22 cellular contexts compared by ENCODE assay signal in the genomic region with DNA sequence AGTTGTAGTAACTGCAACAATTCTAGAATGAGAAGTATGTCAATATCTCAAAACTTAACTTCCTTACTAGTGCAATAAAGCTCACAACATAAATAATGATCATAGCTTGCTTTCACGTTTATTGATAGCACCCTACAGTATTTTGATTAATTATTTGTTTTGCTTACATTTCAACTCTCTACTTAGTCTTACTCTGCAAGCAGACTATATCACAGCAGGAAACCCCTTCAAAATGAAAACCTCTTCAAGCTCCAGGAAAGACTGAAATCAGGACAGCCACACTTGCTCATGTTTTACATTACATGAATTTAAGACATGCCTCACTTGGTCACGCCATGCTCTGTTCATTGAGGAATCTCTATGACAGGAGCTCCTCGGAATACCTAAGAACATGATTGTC. TPM values are rescaled to one million over a fixed set of nuclear protein-coding genes. Genes with fewer than 3 reads are reported as not detected.
A peak's percentile ranks its signal among the peaks of the same experiment; 100 is the strongest.
DNase-seq lines count a peak whose midpoint lies in the region; ATAC-seq and TF ChIP-seq lines count a peak whose summit lies in the region.
"Had no signal": no experiment of that assay in that cellular context is flagged by ENCODE, and none has a peak within 500 bp of the region (broad histone marks: within the 10 kb centered on the region; RNA-seq: fewer than 3 reads in every experiment).

No MANE protein-coding gene starts in this region.

- H3K9me3 ChIP-seq in CD4-positive, alpha-beta T cell (ENCODE audit: control insufficient read depth, low read length): no peaks in the 10 kb centered on the region
- H3K9me3 ChIP-seq in Loucy (ENCODE audit: insufficient read depth, low read depth, low read length) (no peaks in the 10 kb centered on the region), osteoblast (ENCODE audit: low read depth, low read length) (no peaks in the 10 kb centered on the region)
- H3K9me3 ChIP-seq: BE2C, MG63 had no signal

- H3K9me3 Mint-ChIP-seq in T-helper 2 cell treated with Interferon-gamma antibody and Interleukin-4, amounts not matched to agents 5 μg/mL and 100 μg/mL, for 36 hours: no peaks in the 10 kb centered on the region
- H3K9me3 Mint-ChIP-seq in CD4-positive, alpha-beta T cell: no peaks in the 10 kb centered on the region
- H3K9me3 Mint-ChIP-seq in brain: peaks cover 0 to 3% (median 0%) of the 10 kb centered on the region in 5 experiments
- H3K9me3 Mint-ChIP-seq: CD8-positive, alpha-beta T cell; HFFc6 had no signal

- H3K4me1 Mint-ChIP-seq in T-helper 2 cell treated with Interferon-gamma antibody and Interleukin-4, amounts not matched to agents 5 μg/mL and 100 μg/mL, for 36 hours (ENCODE audit: low read depth): peaks cover 19% of the 10 kb centered on the region
- H3K4me1 Mint-ChIP-seq in CD4-positive, alpha-beta T cell (ENCODE audit: low read depth): peaks cover 53% of the 10 kb centered on the region
- H3K4me1 Mint-ChIP-seq in brain: peaks cover 68% of the 10 kb centered on the region

- no peak overlapping the region for H3K27ac ChIP-seq in CD4-positive, alpha-beta T cell (ENCODE audit: low read depth, low read length)
- H3K27ac ChIP-seq in osteoblast (ENCODE audit: low read depth, low read length): no peak overlapping the region
- H3K27ac ChIP-seq: SK-N-MC had no signal

- H2AFZ ChIP-seq in Loucy (ENCODE audit: low read length) (no peak overlapping the region), osteoblast (ENCODE audit: low read length) (no peak overlapping the region)

- peak overlapping the region; percentile 92 for H3K4me2 ChIP-seq in Loucy (ENCODE audit: low read depth, low read length, poor library complexity, severe bottlenecking)
- H3K4me2 ChIP-seq in osteoblast (ENCODE audit: insufficient read depth, low read length): no peak overlapping the region

- no peak for ATAC-seq in CD4-positive, alpha-beta T cell (ENCODE audit: poor library complexity)
- ATAC-seq in HG03469 (IDR thresholded peaks at IDR 0.05; ENCODE audit: unreplicated experiment): no peak
- ATAC-seq: CD8-positive, alpha-beta T cell had no signal

- H3K79me2 ChIP-seq in Loucy (ENCODE audit: insufficient read depth, low read length) (peaks cover 80% of the 10 kb centered on the region), osteoblast (ENCODE audit: insufficient read depth, low read length) (peaks cover 82% of the 10 kb centered on the region)

- H3K9ac ChIP-seq in Loucy (ENCODE audit: low read depth, low read length, poor library complexity, severe bottlenecking): peak overlapping the region; percentile 95

- H4K20me1 ChIP-seq in Loucy (ENCODE audit: insufficient read depth, low read length, poor library complexity, severe bottlenecking) (peaks cover 63% of the 10 kb centered on the region), osteoblast (ENCODE audit: insufficient read depth, low read length) (peaks cover 21% of the 10 kb centered on the region)

- no peaks in the 10 kb centered on the region for H3K27me3 Mint-ChIP-seq in T-helper 2 cell treated with Interferon-gamma antibody and Interleukin-4, amounts not matched to agents 5 μg/mL and 100 μg/mL, for 36 hours (ENCODE audit: low read depth)
- no peaks in the 10 kb centered on the region for H3K27me3 Mint-ChIP-seq in CD4-positive, alpha-beta T cell
- no peaks in the 10 kb centered on the region for H3K27me3 Mint-ChIP-seq in brain

- H3K4me3 ChIP-seq in Loucy (ENCODE audit: low read length, poor library complexity, severe bottlenecking) (peak overlapping the region; percentile 35), osteoblast (ENCODE audit: insufficient read depth, low read length) (no peak overlapping the region)
- H3K4me3 ChIP-seq: MG63, SK-N-MC had no signal

- H3K4me1 ChIP-seq in Loucy (ENCODE audit: insufficient read depth, low read length, poor library complexity, severe bottlenecking) (peaks cover 33% of the 10 kb centered on the region), osteoblast (ENCODE audit: insufficient read depth, low read length) (peaks cover 21% of the 10 kb centered on the region)
- H3K4me1 ChIP-seq: BE2C had no signal

- H3K36me3 ChIP-seq in Loucy (ENCODE audit: insufficient read depth, low read length) (peaks cover 3% of the 10 kb centered on the region; the same call in 1 of the 2 replicates), osteoblast (ENCODE audit: insufficient read depth, low read length) (peaks cover 11% of the 10 kb centered on the region)
- H3K36me3 ChIP-seq: BE2C had no signal

- H3F3A ChIP-seq in Loucy (ENCODE audit: low read depth): no peaks in the 10 kb centered on the region

- POLR2A ChIA-PET in CD4-positive, alpha-beta T cell (lab: Charles Lee): no interaction called here

- intact Hi-C loops in CD4-positive, alpha-beta T cell (cut with DNase I, micrococcal nuclease): loop anchor here (5.0 to 10.0 kb wide), 6 partner anchors 82 to 920 kb away; partner anchors contain the start of genes ATF2 (in 1 of the 2), GPR155 (in 1 of the 2), SCRN3 (in 1 of the 2) and SP3 (in 1 of the 2)

- no peak for DNase-seq in T-helper 2 cell treated with Interferon-gamma antibody and Interleukin-4, amounts not matched to agents 5 μg/mL and 100 μg/mL, for 36 hours (ENCODE audit: low spot score)
- no peak for DNase-seq in T-helper 2 cell
- DNase-seq in CD4-positive, alpha-beta T cell: no peak
- no peak for DNase-seq in osteoblast (ENCODE audit: insufficient read length, low spot score, missing footprints)
- DNase-seq in activated T-cell treated with anti-CD3 and anti-CD28 coated beads for 4 hours: no peak
- DNase-seq: BE2C; Calu3; CD8-positive, alpha-beta T cell; HFFc6; Karpas-422; MG63; NCI-H1092 treated with DMSO at 0.1 percent for 48 hours; NCI-H146; NCI-H2029 treated with DMSO at 0.1 percent for 48 hours; NCI-H510A treated with DMSO at 0.1 percent for 48 hours; NCI-H774; OCI-M1; SHP77 had no signal

- peaks cover 34% of the 10 kb centered on the region for H3K36me3 Mint-ChIP-seq in T-helper 2 cell treated with Interferon-gamma antibody and Interleukin-4, amounts not matched to agents 5 μg/mL and 100 μg/mL, for 36 hours (ENCODE audit: low read depth)
- H3K36me3 Mint-ChIP-seq in CD4-positive, alpha-beta T cell (ENCODE audit: low read depth): peaks cover 42% of the 10 kb centered on the region
- peaks cover 64% of the 10 kb centered on the region for H3K36me3 Mint-ChIP-seq in brain

- peak overlapping the region; percentile 8 for H3K27ac Mint-ChIP-seq in T-helper 2 cell treated with Interferon-gamma antibody and Interleukin-4, amounts not matched to agents 5 μg/mL and 100 μg/mL, for 36 hours
- no peak overlapping the region for H3K27ac Mint-ChIP-seq in CD4-positive, alpha-beta T cell
- H3K27ac Mint-ChIP-seq in brain: peak overlapping the region in 2 of 5 experiments; percentile 2 to 11
- H3K27ac Mint-ChIP-seq: CD8-positive, alpha-beta T cell; HFFc6 had no signal

- no peak overlapping the region for H3K4me3 Mint-ChIP-seq in T-helper 2 cell treated with Interferon-gamma antibody and Interleukin-4, amounts not matched to agents 5 μg/mL and 100 μg/mL, for 36 hours
- H3K4me3 Mint-ChIP-seq in CD4-positive, alpha-beta T cell: peak overlapping the region; percentile 47
- H3K4me3 Mint-ChIP-seq in brain: peak overlapping the region in 4 of 5 experiments; percentile 9 to 74 (median 36)
- H3K4me3 Mint-ChIP-seq: CD8-positive, alpha-beta T cell; HFFc6 had no signal

- H3K27me3 ChIP-seq in CD4-positive, alpha-beta T cell (ENCODE audit: control insufficient read depth, insufficient read depth, low read length): no peaks in the 10 kb centered on the region
- H3K27me3 ChIP-seq in Loucy (ENCODE audit: insufficient read depth, low read length, poor library complexity, severe bottlenecking) (no peaks in the 10 kb centered on the region), osteoblast (ENCODE audit: insufficient read depth, low read length) (no peaks in the 10 kb centered on the region)
- H3K27me3 ChIP-seq: BE2C, MG63 had no signal

- CTCF ChIA-PET in CD4-positive, alpha-beta T cell (lab: Charles Lee): no interaction called here

- H3K9me2 ChIP-seq in Loucy (replicated peaks; ENCODE audit: low read depth, low read length): no peaks in the 10 kb centered on the region

- no peak for TF ChIP-seq CTCF in CD4-positive, alpha-beta T cell (IDR thresholded peaks at IDR 0.05)
- no peak for TF ChIP-seq CTCF in Loucy (conservative IDR thresholded peaks at IDR 0.05; ENCODE audit: low read length)
- no peak for TF ChIP-seq CTCF in brain (conservative IDR thresholded peaks at IDR 0.05)
- no peak for TF ChIP-seq CTCF in osteoblast (IDR thresholded peaks at IDR 0.05; ENCODE audit: extremely low read depth, low read depth, low read length)

RNA-seq across cellular contexts. Expression of gene OLA1, which starts 3.3 kb away (rescaled TPM):
- total RNA-seq in CD4-positive, alpha-beta T cell: 10 to 100 TPM; 38.1 to 40.5 TPM
- 122 TPM for polyA plus RNA-seq in brain (ENCODE audit: insufficient read depth, low read depth, low replicate concordance)
- total RNA-seq in osteoblast: 79.3 and 96.1 TPM in 2 replicates
